8 cellular contexts compared by ENCODE assay signal in the genomic region with DNA sequence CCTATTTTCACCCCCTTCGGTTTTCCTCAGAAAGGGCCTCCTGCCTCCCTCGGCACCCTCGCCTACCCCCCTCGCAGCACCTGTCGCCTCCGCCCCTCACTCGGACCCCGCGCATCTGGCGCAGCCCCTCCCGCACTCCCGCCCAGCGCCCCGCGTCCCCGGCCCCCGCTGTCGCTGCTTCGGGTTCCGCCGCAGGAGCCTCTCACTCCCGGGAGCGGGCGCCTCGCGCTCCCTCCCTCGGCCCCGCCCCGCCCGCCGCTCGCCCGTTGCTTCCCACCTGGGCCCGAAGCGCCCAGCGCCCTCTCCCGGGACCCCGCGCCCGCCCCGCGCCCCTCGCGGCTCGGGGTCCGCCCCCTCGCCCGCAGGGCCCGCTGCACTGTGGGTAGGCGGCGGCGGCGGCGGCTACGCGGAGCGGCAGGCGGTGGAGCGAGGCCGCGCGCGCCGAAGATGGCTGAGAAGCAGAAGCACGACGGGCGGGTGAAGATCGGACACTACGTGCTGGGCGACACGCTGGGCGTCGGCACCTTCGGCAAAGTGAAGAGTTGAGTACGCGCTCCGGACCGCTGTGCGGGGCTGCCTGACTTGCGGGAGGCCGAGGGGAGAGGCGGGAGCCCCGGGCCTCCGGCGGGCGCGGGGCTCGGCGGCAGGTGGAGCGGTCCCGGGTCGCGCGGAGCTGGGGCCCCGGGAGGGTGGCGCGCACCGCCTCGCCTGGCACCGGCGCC. TPM values are rescaled to one million over a fixed set of nuclear protein-coding genes. Genes with fewer than 3 reads are reported as not detected.
DNase-seq lines count a peak whose midpoint lies in the region; ATAC-seq, FAIRE-seq and TF ChIP-seq lines count a peak whose summit lies in the region.

A gene (plus strand): TSS at position 374 of the 722 bp plus-strand sequence. CDS start 74 bp downstream, at position 448.

- H2AFZ ChIP-seq in H1 (ENCODE audit: low read length): peak within 1 kb of the TSS; percentile 91

- H3K36me3 ChIP-seq in H1 (ENCODE audit: control insufficient read depth in 2 of 4, insufficient read depth in 4 of 4, low read length in 3 of 4) (no peaks in the 10 kb centered on the region), thoracic aorta (no peaks in the 10 kb centered on the region)

- H3K18ac ChIP-seq in H1 (ENCODE audit: extremely low read depth, low read length): peak within 1 kb of the TSS; percentile 63

- H3K79me2 ChIP-seq in H1 (ENCODE audit: control insufficient read depth in 1 of 2, insufficient read depth in 2 of 2, low read length in 2 of 2): peaks cover 0 to 34% of the 10 kb centered on the region in 2 experiments; a peak in 2 of 4 replicates

- peaks cover 9% of the 10 kb centered on the region for H3K4me1 Mint-ChIP-seq in memory B cell

- TF ChIP-seq RAD21 in H1 (IDR thresholded peaks at IDR 0.05 in 1 of 2, conservative IDR thresholded peaks at IDR 0.05 in 1 of 2; ENCODE audit: low read depth in 2 of 2, low read length in 2 of 2): peak in 1 of 2 experiments; percentile 11; a peak in 1 of 4 replicates

- H2BK20ac ChIP-seq in H1 (ENCODE audit: low read length): 0 out of 2 replicates have a peak within 1 kb of the TSS, but pooled peaks have one; percentile 56

- peaks cover 13% of the 10 kb centered on the region for H3K27me3 Mint-ChIP-seq in memory B cell

- DNase-seq in COLO668 (lab: John Stamatoyannopoulos, UW; ENCODE audit: unreplicated experiment) (peak; percentile 91), H54 (ENCODE audit: insufficient read length, low spot score) (peak; percentile 35), RPMI7951 (ENCODE audit: low read depth) (peak; percentile 19), H1 (ENCODE audit: low read depth in 1 of 2, low spot score in 2 of 2) (peak in 1 of 2 experiments; percentile 78), memory B cell (ENCODE audit: low spot score in 2 of 2) (peak; percentile 30 to 52), thoracic aorta (ENCODE audit: low spot score) (no peak), GM19240 (ENCODE audit: insufficient read length, low spot score) (no peak), mesenteric fat pad (ENCODE audit: low spot score) (no peak)

- no peak within 1 kb of the TSS for H2BK120ac ChIP-seq in H1 (replicated peaks; ENCODE audit: low read depth, low read length)

- peak within 1 kb of the TSS; percentile 88 for H4K5ac ChIP-seq in H1 (ENCODE audit: insufficient read length, low read depth, low read length)

- no peak within 1 kb of the TSS for H3K14ac ChIP-seq in H1 (ENCODE audit: insufficient read length)

- H3K9me3 Mint-ChIP-seq in memory B cell: no peaks in the 10 kb centered on the region

- peak within 1 kb of the TSS; percentile 93 for H4K8ac ChIP-seq in H1 (ENCODE audit: extremely low read depth, insufficient read depth, low read length)

- H3K23ac ChIP-seq in H1 (ENCODE audit: insufficient read length): no peak within 1 kb of the TSS

- CTCF ChIA-PET in H1 (lab: Charles Lee; ENCODE audit: partially characterized antibody): interaction anchor here (1.1 to 1.5 kb wide), 3 partner anchors 158 to 1501 kb away, joined by 3 read pairs; no protein-coding TSS in a partner anchor

- H3K79me1 ChIP-seq in H1 (ENCODE audit: low read depth, low read length): no peaks in the 10 kb centered on the region

- H3K4ac ChIP-seq in H1 (replicated peaks; ENCODE audit: insufficient read length, low read depth, low read length): no peak within 1 kb of the TSS

- POLR2A ChIA-PET in H1 (lab: Charles Lee; ENCODE audit: partially characterized antibody): interaction anchor here (1.7 kb wide), 1 partner anchor 27 kb away, joined by 4 read pairs; no protein-coding TSS in a partner anchor

- H3K36me3 Mint-ChIP-seq in memory B cell: no peaks in the 10 kb centered on the region

- peak within 1 kb of the TSS; percentile 88 for H3K4me3 Mint-ChIP-seq in memory B cell

- H3K27ac ChIP-seq in H1 (ENCODE audit: low read depth, low read length) (no peak within 1 kb of the TSS; the same call in 1 of the 2 replicates), thoracic aorta (peak within 1 kb of the TSS; percentile 13 to 60)

- H3K4me1 ChIP-seq in H1 (replicated peaks in 1 of 4; ENCODE audit: control insufficient read depth in 3 of 4, insufficient read depth in 4 of 4, low read length in 3 of 4) (peaks cover 0 to 2% (median under 1%) of the 10 kb centered on the region in 4 experiments; a peak in 1 of 7 replicates), thoracic aorta (ENCODE audit: control insufficient read depth in 1 of 2, low read depth in 2 of 2) (peaks cover 4 to 15% of the 10 kb centered on the region in 2 donors)

- 4% methylated on average over 25 of the region's 101 CpGs; no CpG with 5 or more reads in 1 of the 2 experiments for WGBS in H1 (ENCODE audit: extremely low coverage in 1 of 2, insufficient coverage in 1 of 2, insufficient read length in 1 of 2, insufficient replicate concordance in 2 of 2, low coverage in 1 of 2, low lambda C conversion rate in 2 of 2, missing lambda C conversion rate in 1 of 2), 2 experiments

- peak within 1 kb of the TSS; percentile 52 to 69 (median 64) for H3K9ac ChIP-seq in H1 (replicated peaks in 1 of 4; ENCODE audit: extremely low read depth in 1 of 4, low read depth in 3 of 4, low read length in 3 of 4)

- H3K9me3 ChIP-seq in H1 (ENCODE audit: insufficient read depth in 2 of 2, low read depth in 1 of 2, low read length in 1 of 2) (no peaks in the 10 kb centered on the region), thoracic aorta (no peaks in the 10 kb centered on the region)

- TF ChIP-seq EP300 in H1 (IDR thresholded peaks at IDR 0.05; ENCODE audit: borderline replicate concordance in 1 of 2, low read depth in 2 of 2, low read length in 2 of 2): no peak

- H2BK5ac ChIP-seq in H1 (ENCODE audit: low read depth, low read length): peak within 1 kb of the TSS; percentile 69; the same call in 1 of the 2 replicates

- peak within 1 kb of the TSS; percentile 70 for H2BK12ac ChIP-seq in H1 (ENCODE audit: low read depth, low read length)

- H3K23me2 ChIP-seq in H1 (ENCODE audit: low read depth, low read length): peaks cover 6% of the 10 kb centered on the region

- peak within 1 kb of the TSS; percentile 7; the same call in 1 of the 2 replicates for H2BK15ac ChIP-seq in H1 (ENCODE audit: low read length)

- H3K27me3 ChIP-seq in H1 (replicated peaks in 1 of 4; ENCODE audit: control insufficient read depth in 3 of 4, extremely low read depth in 1 of 4, insufficient read depth in 3 of 4, low read length in 3 of 4) (peaks cover 0 to 10% (median 1%) of the 10 kb centered on the region in 4 experiments; a peak in 1 of 7 replicates), thoracic aorta (replicated peaks; ENCODE audit: insufficient read depth) (no peaks in the 10 kb centered on the region)

- H3K56ac ChIP-seq in H1 (replicated peaks; ENCODE audit: insufficient read length, low read depth, low read length): no peak within 1 kb of the TSS

- ATAC-seq in memory B cell (ENCODE audit: low read depth) (peak; percentile 93), thoracic aorta (ENCODE audit: insufficient number of reproducible peaks, low FRiP score, low read depth) (peak; percentile 44)

- FAIRE-seq in H54 (lab: Jason Lieb, UNC) (no peak), H1 (lab: Jason Lieb, UNC) (no peak)

- no peaks in the 10 kb centered on the region for H4K20me1 ChIP-seq in H1 (replicated peaks in 1 of 2; ENCODE audit: control insufficient read depth in 1 of 2, insufficient read depth in 2 of 2, low read length in 2 of 2)

- H2AK5ac ChIP-seq in H1 (ENCODE audit: low read depth, low read length): no peak within 1 kb of the TSS

- H3K4me2 ChIP-seq in H1 (ENCODE audit: insufficient read depth in 1 of 2, low read depth in 2 of 2, low read length in 2 of 2): peak within 1 kb of the TSS; percentile 84 to 86

- H3K4me3 ChIP-seq in H1 (ENCODE audit: extremely low read depth in 1 of 4, insufficient read depth in 2 of 4, low read depth in 3 of 4, low read length in 4 of 4): peak within 1 kb of the TSS; percentile 64 to 73 (median 68)
- peak within 1 kb of the TSS; percentile 83 for H3K4me3 ChIP-seq in thoracic aorta

- no peak within 1 kb of the TSS for H3K27ac Mint-ChIP-seq in memory B cell

- peak; percentile 24; the same call in 1 of the 2 replicates for TF ChIP-seq POLR2A in H54 (IDR thresholded peaks at IDR 0.05; ENCODE audit: low read depth, low read length)
- no peak; a peak in 1 of 3 replicates for TF ChIP-seq POLR2A in H1 (IDR thresholded peaks at IDR 0.05; ENCODE audit: control extremely low read depth in 1 of 2, low read depth in 2 of 2, low read length in 2 of 2)

- peak within 1 kb of the TSS; percentile 97 for H4K91ac ChIP-seq in H1 (replicated peaks; ENCODE audit: insufficient read length, low read length)

- no peak for TF ChIP-seq CTCF in H1 (IDR thresholded peaks at IDR 0.05; ENCODE audit: control extremely low read depth in 1 of 3, insufficient read depth in 1 of 3, low read depth in 1 of 3, low read length in 3 of 3)
- no peak for TF ChIP-seq CTCF in thoracic aorta (IDR thresholded peaks at IDR 0.05)

TF ChIP-seq in H1, 55 proteins besides CTCF, POLR2A, EP300 and RAD21 (continues in another document):
- peak; percentile 8 for TF ChIP-seq NANOG (IDR thresholded peaks at IDR 0.05; ENCODE audit: insufficient read depth, low read depth, low read length, poor library complexity, severe bottlenecking)
- peak in 1 of 2 experiments; percentile 11; a peak in 1 of 4 replicates for TF ChIP-seq SIN3A (conservative IDR thresholded peaks at IDR 0.05 in 1 of 2, IDR thresholded peaks at IDR 0.05 in 1 of 2; ENCODE audit: low read depth in 1 of 2, low read length in 2 of 2)
- TF ChIP-seq TAF1 (IDR thresholded peaks at IDR 0.05; ENCODE audit: low read depth, low read length): 0 out of 2 replicates have a peak, but pooled peaks have one; percentile 5
- peak; percentile 8; the same call in 1 of the 2 replicates for TF ChIP-seq TEAD4 (IDR thresholded peaks at IDR 0.05; ENCODE audit: low read depth, low read length)
- TF ChIP-seq YY1 (IDR thresholded peaks at IDR 0.05; ENCODE audit: low read depth, low read length): 0 out of 2 replicates have a peak, but pooled peaks have one; percentile 16
- peak; percentile 47 for TF ChIP-seq TAF7 (optimal IDR thresholded peaks at IDR 0.05; ENCODE audit: borderline replicate concordance, low read depth, low read length)
- TF ChIP-seq CHD2 (IDR thresholded peaks at IDR 0.05; ENCODE audit: low read length): no peak
- no peak for TF ChIP-seq RXRA (IDR thresholded peaks at IDR 0.05; ENCODE audit: insufficient read depth, low read depth, low read length)

RNA-seq across cellular contexts. Expression of the gene that starts here (rescaled TPM):
- 0.84 and 0.88 TPM in 2 replicates for total RNA-seq in RPMI7951 (2014; rRNA removed; shearing (Covaris generic))
- 5.9 and 6.4 TPM in 2 replicates for total RNA-seq in H1 (2021; fragmentation: NEBNext Ultra II Directional; extraction: Animal tissue kit (Norgen Biotek cat#: 25700))
- 1.4 and 2.6 TPM in 2 replicates for polyA plus RNA-seq in H1 (2011; rRNA removed)
- polyA plus RNA-seq in H1 (2011; cell fraction: cytosol; rRNA removed): 3.1 TPM
- polyA plus RNA-seq in H1 (2011; cell fraction: nucleus; rRNA removed): 1.7 TPM
- polyA plus RNA-seq in H1 (2012, experiment 1 of 2): 2.0 to 4.2 TPM (median 2.6 TPM) in 4 replicates
- 0.33 TPM for polyA plus RNA-seq in H1 (2012, experiment 2 of 2)
- 3.8 TPM for polyA plus RNA-seq in H1 (2013, experiment 1 of 2)
- polyA plus RNA-seq in H1 (2013, experiment 2 of 2): 3.6 TPM
- polyA minus RNA-seq in H1 (2011; rRNA and poly(A)+ RNA removed): 7.3 and 10.2 TPM in 2 replicates
- 4.0 TPM for polyA minus RNA-seq in H1 (2011; cell fraction: cytosol; rRNA and poly(A)+ RNA removed)
- polyA minus RNA-seq in H1 (2011; cell fraction: nucleus; rRNA and poly(A)+ RNA removed): 11.2 TPM
- 10 to 100 TPM in 1 of 2 donors, 1 to 10 TPM in 1; 9.2 to 16.9 TPM for total RNA-seq in thoracic aorta
- 1.4 TPM for total RNA-seq in mesenteric fat pad

Comparison
In these comparisons a context has a peak if more than half of its experiments do, and no peak if none do; other contexts are left out.
1. Peak in DNase-seq in RPMI7951; RNA of the gene not detected or under 1 TPM.
2. DNase-seq: peak in COLO668 (single experiment), H54 (single experiment) and memory B cell (2 of 2); none in thoracic aorta (single experiment), GM19240 (single experiment) and mesenteric fat pad (single experiment).